Comparison of ENCODE assay signal across 1 cellular context in the genomic region with DNA sequence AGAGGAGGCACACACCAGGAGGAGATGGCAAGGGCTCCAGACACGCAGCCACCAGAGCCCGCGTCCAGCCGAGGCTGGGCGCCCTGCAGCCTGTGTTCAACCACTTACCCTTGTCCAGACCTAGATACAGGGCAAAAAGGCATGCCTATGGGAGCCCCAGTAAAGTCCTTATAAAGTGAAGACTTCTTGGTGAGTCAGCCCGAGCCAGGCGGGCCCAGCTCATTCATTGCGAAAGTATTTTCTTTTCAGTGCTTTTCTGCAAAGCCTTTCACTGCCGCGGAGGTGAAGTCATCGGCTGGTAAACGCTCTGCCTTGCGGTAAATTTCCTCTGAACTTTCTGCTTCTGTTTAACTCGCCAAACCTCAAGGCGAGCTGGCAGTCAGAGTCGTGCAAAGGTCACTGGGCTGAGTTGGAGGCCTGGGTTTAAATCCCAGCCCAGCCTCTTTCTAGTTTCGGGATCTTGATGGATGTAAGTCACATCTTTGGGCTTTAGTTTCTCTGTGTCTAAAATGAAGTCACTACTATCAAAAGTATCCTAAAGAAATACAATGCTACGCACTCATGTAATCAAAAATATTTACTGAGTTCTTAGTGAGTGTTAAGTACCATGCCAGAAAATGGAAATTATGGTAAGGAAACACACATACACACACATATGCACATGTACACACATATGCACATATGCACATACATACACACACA.
TF ChIP-seq lines count a peak whose summit lies in the region.

No MANE protein-coding gene starts in this region.

TF ChIP-seq in HepG2, 621 proteins besides CTCF, POLR2A, EP300 and RAD21 (continued from another document):
- peak; percentile 57; the same call in 1 of the 2 replicates for TF ChIP-seq JUND (CRISPR knock-in tag; IDR thresholded peaks at IDR 0.05)
- TF ChIP-seq, protein P1, sequence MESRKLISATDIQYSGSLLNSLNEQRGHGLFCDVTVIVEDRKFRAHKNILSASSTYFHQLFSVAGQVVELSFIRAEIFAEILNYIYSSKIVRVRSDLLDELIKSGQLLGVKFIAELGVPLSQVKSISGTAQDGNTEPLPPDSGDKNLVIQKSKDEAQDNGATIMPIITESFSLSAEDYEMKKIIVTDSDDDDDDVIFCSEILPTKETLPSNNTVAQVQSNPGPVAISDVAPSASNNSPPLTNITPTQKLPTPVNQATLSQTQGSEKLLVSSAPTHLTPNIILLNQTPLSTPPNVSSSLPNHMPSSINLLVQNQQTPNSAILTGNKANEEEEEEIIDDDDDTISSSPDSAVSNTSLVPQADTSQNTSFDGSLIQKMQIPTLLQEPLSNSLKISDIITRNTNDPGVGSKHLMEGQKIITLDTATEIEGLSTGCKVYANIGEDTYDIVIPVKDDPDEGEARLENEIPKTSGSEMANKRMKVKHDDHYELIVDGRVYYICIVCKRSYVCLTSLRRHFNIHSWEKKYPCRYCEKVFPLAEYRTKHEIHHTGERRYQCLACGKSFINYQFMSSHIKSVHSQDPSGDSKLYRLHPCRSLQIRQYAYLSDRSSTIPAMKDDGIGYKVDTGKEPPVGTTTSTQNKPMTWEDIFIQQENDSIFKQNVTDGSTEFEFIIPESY (CRISPR knock-in tag; IDR thresholded peaks at IDR 0.05) = 0 out of 2 replicates have a peak, but pooled peaks have one; percentile 44
- TF ChIP-seq, protein P2, sequence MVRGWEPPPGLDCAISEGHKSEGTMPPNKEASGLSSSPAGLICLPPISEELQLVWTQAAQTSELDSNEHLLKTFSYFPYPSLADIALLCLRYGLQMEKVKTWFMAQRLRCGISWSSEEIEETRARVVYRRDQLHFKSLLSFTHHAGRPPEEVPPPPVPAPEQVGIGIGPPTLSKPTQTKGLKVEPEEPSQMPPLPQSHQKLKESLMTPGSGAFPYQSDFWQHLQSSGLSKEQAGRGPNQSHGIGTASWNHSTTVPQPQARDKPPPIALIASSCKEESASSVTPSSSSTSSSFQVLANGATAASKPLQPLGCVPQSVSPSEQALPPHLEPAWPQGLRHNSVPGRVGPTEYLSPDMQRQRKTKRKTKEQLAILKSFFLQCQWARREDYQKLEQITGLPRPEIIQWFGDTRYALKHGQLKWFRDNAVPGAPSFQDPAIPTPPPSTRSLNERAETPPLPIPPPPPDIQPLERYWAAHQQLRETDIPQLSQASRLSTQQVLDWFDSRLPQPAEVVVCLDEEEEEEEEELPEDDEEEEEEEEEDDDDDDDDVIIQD (CRISPR knock-in tag; IDR thresholded peaks at IDR 0.05; ENCODE audit: low read depth) = 0 out of 2 replicates have a peak, but pooled peaks have one; percentile 40
- TF ChIP-seq NFE2L2 (IDR thresholded peaks at IDR 0.05; ENCODE audit: low read length) = no peak
- TF ChIP-seq HMG20A (CRISPR knock-in tag; IDR thresholded peaks at IDR 0.05; ENCODE audit: borderline replicate concordance) = peak; percentile 90
- TF ChIP-seq FOXK1 (CRISPR knock-in tag; IDR thresholded peaks at IDR 0.05; ENCODE audit: borderline replicate concordance, low read depth) = peak; percentile 24; the same call in 1 of the 2 replicates
- no peak for TF ChIP-seq NPAS2 (CRISPR knock-in tag; IDR thresholded peaks at IDR 0.05; ENCODE audit: borderline replicate concordance)
- TF ChIP-seq CCDC6 (CRISPR knock-in tag; IDR thresholded peaks at IDR 0.05) = 0 out of 2 replicates have a peak, but pooled peaks have one; percentile 54
- TF ChIP-seq, protein P3, sequence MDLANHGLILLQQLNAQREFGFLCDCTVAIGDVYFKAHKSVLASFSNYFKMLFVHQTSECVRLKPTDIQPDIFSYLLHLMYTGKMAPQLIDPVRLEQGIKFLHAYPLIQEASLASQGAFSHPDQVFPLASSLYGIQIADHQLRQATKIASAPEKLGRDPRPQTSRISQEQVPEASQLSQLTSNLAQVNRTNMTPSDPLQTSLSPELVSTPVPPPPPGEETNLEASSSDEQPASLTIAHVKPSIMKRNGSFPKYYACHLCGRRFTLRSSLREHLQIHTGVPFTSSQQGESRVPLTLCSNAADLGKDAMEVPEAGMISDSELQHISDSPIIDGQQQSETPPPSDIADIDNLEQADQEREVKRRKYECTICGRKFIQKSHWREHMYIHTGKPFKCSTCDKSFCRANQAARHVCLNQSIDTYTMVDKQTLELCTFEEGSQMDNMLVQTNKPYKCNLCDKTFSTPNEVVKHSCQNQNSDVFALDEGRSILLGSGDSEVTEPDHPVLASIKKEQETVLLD (CRISPR knock-in tag; IDR thresholded peaks at IDR 0.05; ENCODE audit: low read depth) = 0 out of 2 replicates have a peak, but pooled peaks have one; percentile 22
- TF ChIP-seq ELF3 (CRISPR knock-in tag; IDR thresholded peaks at IDR 0.05) = peak; percentile 64
- TF ChIP-seq HDAC1 (CRISPR knock-in tag; IDR thresholded peaks at IDR 0.05) = peak; percentile 67
- TF ChIP-seq NR2F2 (IDR thresholded peaks at IDR 0.05; ENCODE audit: borderline replicate concordance, low read depth) = peak; percentile 31; the same call in 1 of the 2 replicates
- TF ChIP-seq REPIN1 (CRISPR knock-in tag; IDR thresholded peaks at IDR 0.05; ENCODE audit: borderline replicate concordance, low read depth) = no peak
- 0 out of 2 replicates have a peak, but pooled peaks have one; percentile 0 for TF ChIP-seq SPEN (CRISPR knock-in tag; IDR thresholded peaks at IDR 0.05; ENCODE audit: low read depth)
- TF ChIP-seq DNMT3B (CRISPR knock-in tag; conservative IDR thresholded peaks at IDR 0.05) = no peak
- TF ChIP-seq NFRKB (IDR thresholded peaks at IDR 0.05) = no peak
- TF ChIP-seq, protein P4, sequence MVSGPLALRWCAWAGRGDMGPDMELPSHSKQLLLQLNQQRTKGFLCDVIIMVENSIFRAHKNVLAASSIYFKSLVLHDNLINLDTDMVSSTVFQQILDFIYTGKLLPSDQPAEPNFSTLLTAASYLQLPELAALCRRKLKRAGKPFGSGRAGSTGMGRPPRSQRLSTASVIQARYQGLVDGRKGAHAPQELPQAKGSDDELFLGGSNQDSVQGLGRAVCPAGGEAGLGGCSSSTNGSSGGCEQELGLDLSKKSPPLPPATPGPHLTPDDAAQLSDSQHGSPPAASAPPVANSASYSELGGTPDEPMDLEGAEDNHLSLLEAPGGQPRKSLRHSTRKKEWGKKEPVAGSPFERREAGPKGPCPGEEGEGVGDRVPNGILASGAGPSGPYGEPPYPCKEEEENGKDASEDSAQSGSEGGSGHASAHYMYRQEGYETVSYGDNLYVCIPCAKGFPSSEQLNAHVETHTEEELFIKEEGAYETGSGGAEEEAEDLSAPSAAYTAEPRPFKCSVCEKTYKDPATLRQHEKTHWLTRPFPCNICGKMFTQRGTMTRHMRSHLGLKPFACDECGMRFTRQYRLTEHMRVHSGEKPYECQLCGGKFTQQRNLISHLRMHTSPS (CRISPR knock-in tag; IDR thresholded peaks at IDR 0.05; ENCODE audit: low read depth) = no peak
- no peak for TF ChIP-seq ZC3H13 (CRISPR knock-in tag; IDR thresholded peaks at IDR 0.05)
- TF ChIP-seq RXRA (CRISPR knock-in tag; IDR thresholded peaks at IDR 0.05) = peak; percentile 84; the same call in 1 of the 2 replicates
- no peak for TF ChIP-seq ATM (IDR thresholded peaks at IDR 0.05; ENCODE audit: borderline replicate concordance)
- no peak for TF ChIP-seq ZNF30 (CRISPR knock-in tag; IDR thresholded peaks at IDR 0.05)
